1 cellular context compared by ENCODE assay signal in the genomic region with DNA sequence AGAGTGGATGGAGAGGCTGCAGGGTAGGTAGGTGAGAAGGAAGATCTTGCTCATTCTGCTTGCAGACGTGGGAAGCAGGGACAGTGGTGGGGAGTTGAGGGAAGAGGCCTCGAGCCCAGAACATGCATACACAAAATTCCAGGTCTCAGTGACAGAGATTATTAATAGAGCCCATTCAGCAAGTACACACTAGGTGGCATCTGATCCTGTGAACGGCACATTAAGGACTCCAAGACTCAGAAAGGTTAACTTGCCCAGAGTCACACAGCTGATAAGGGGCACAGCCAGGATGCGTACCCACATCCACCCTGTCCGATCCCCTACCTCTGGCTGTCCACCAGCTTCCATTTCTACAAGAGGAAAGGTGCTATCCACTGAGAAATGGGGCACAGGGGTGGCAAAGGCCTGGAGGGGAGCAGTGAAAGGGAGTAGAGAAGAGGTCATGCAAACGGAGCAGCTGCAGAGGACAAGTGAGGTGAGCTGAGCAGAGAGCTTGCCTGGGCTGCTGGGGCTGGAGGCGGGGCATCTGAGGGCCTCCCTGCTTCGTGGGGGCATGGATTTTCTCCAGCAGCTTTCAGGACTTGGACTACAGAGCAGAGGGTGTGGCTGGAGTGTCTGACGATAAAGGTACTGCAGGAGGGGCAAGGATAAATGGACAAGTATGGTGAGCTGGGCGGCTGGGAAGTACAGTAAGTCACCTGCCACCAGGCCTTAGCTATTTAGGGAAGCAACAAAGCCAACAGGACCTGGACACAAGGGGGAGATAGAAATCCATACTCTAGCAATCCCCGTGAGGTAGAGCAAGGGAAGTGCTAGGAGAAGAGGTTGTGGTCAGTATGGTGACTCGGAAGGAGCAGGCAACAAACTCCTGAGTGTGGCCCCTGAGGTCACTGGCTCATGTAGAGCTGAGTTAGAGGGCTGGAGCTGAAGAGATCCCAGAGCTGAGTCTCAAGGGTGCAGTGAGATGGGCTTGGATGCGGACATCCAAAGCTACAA.
TF ChIP-seq lines count a peak whose summit lies in the region.

No MANE protein-coding gene starts in this region.

TF ChIP-seq in WTC11, 78 proteins besides CTCF, POLR2A, EP300 and RAD21 (continued from another document):
- TF ChIP-seq ARID4B (CRISPR knock-in tag; IDR thresholded peaks at IDR 0.05; ENCODE audit: borderline replicate concordance), result no peak
